Comparison of ENCODE assay signal across 8 cellular contexts in genomic region chr7:100435401-100436304, GRCh38. TPM values are rescaled to one million over a fixed set of nuclear protein-coding genes. Genes with fewer than 3 reads are reported as not detected.
DNase-seq lines count a peak whose midpoint lies in the region; ATAC-seq lines count a peak whose summit lies in the region.

No MANE protein-coding gene starts in this region.

- H3K27ac Mint-ChIP-seq in memory B cell, result peak overlapping the region; percentile 94

- H3K9ac ChIP-seq in HUES64 (ENCODE audit: low read depth, low read length), result peak overlapping the region; percentile 85

- H3K4me1 ChIP-seq in HUES64 (ENCODE audit: insufficient read depth, low read length), result peaks cover 6% of the 10 kb centered on the region; the same call in 1 of the 2 replicates

- 2% methylated on average over 81 of the region's 81 CpGs for WGBS in HUES64

- no peaks in the 10 kb centered on the region for H3K9me3 Mint-ChIP-seq in memory B cell

- ATAC-seq in GM21447 (IDR thresholded peaks at IDR 0.05; ENCODE audit: unreplicated experiment) (peak; percentile 26), memory B cell (ENCODE audit: low read depth) (peak; percentile 34)

- H3K36me3 ChIP-seq in HUES64 (ENCODE audit: insufficient read depth, low read length), result peaks cover 43% of the 10 kb centered on the region

- peak overlapping the region; percentile 90 for H3K27ac ChIP-seq in HUES64 (ENCODE audit: low read depth, low read length)

- no peaks in the 10 kb centered on the region for H3K27me3 Mint-ChIP-seq in memory B cell

- no peaks in the 10 kb centered on the region for H3K27me3 ChIP-seq in HUES64 (ENCODE audit: insufficient read depth, low read length)

- peak; percentile 70 for DNase-seq in Daoy (ENCODE audit: low read depth)
- peak; percentile 57 for DNase-seq in activated CD4-positive, CD25-positive, alpha-beta regulatory T cell treated with anti-CD3 and anti-CD28 coated beads, Interleukin-2, amount 50 U/mL, for 72 hours
- DNase-seq in dermis blood vessel endothelial cell, result peak; percentile 48
- DNase-seq in memory B cell (ENCODE audit: low spot score in 2 of 2), result peak in 1 of 2 donors; percentile 52
- DNase-seq in stimulated activated naive CD4-positive, alpha-beta T cell treated with Interleukin-2 at 50 U/mL for 16 hours (lab: John Stamatoyannopoulos, UW), result peak; percentile 47
- DNase-seq in NCI-H1694 (lab: John Stamatoyannopoulos, UW), result no peak

- H3K4me1 Mint-ChIP-seq in memory B cell, result peaks cover 27% of the 10 kb centered on the region

- peaks cover 7% of the 10 kb centered on the region for H3K36me3 Mint-ChIP-seq in memory B cell

- H3K4me3 ChIP-seq in HUES64 (ENCODE audit: low read length), result peak overlapping the region; percentile 82

- H3K9me3 ChIP-seq in HUES64 (ENCODE audit: insufficient read depth, low read depth, low read length), result no peaks in the 10 kb centered on the region

- H3K4me3 Mint-ChIP-seq in memory B cell, result peak overlapping the region; percentile 94

RNA-seq across cellular contexts. Expression of gene PPP1R35, which starts 0.6 kb away (rescaled TPM):
- 70.3 and 92.8 TPM in 2 replicates for total RNA-seq in Daoy (2014; rRNA removed; shearing (Covaris generic))
- polyA plus RNA-seq in HUES64 (2013, experiment 1 of 2), result 27.4 TPM
- polyA plus RNA-seq in HUES64 (2013, experiment 2 of 2), result 41.0 TPM
- total RNA-seq in dermis blood vessel endothelial cell, result 19.3 and 28.1 TPM in 2 replicates

RNA-seq across cellular contexts. Expression of gene MEPCE, which starts 6.0 kb away (rescaled TPM):
- 65.9 and 79.5 TPM in 2 replicates for total RNA-seq in Daoy (2014; rRNA removed; shearing (Covaris generic))
- polyA plus RNA-seq in HUES64 (2013, experiment 1 of 2), result 40.5 TPM
- polyA plus RNA-seq in HUES64 (2013, experiment 2 of 2), result 36.3 TPM
- 54.3 and 56.5 TPM in 2 replicates for total RNA-seq in dermis blood vessel endothelial cell

RNA-seq across cellular contexts. Expression of gene ZCWPW1, which starts 7.2 kb away (rescaled TPM):
- 1.5 and 5.2 TPM in 2 replicates for total RNA-seq in Daoy (2014; rRNA removed; shearing (Covaris generic))
- polyA plus RNA-seq in HUES64 (2013, experiment 1 of 2), result 0.65 TPM
- polyA plus RNA-seq in HUES64 (2013, experiment 2 of 2), result 1.2 TPM
- 0.51 and 0.98 TPM in 2 replicates for total RNA-seq in dermis blood vessel endothelial cell

RNA-seq across cellular contexts. Expression of gene SPACDR, which starts 28.4 kb away (rescaled TPM):
- 1.6 TPM in 1 of 2 replicates, not detected in the other for total RNA-seq in Daoy (2014; rRNA removed; shearing (Covaris generic))
- polyA plus RNA-seq in HUES64 (2013, experiment 1 of 2), result not detected
- 0.38 TPM for polyA plus RNA-seq in HUES64 (2013, experiment 2 of 2)
- total RNA-seq in dermis blood vessel endothelial cell, result 0.34 and 0.93 TPM in 2 replicates

RNA-seq across cellular contexts. Expression of gene TSC22D4, which starts 43.4 kb away (rescaled TPM):
- total RNA-seq in Daoy (2014; rRNA removed; shearing (Covaris generic)), result 36.6 and 47.4 TPM in 2 replicates
- 15.6 TPM for polyA plus RNA-seq in HUES64 (2013, experiment 1 of 2)
- 19.4 TPM for polyA plus RNA-seq in HUES64 (2013, experiment 2 of 2)
- total RNA-seq in dermis blood vessel endothelial cell, result 32.3 and 44.2 TPM in 2 replicates
